Comparison of ENCODE assay signal across 10 cellular contexts in the genomic region with DNA sequence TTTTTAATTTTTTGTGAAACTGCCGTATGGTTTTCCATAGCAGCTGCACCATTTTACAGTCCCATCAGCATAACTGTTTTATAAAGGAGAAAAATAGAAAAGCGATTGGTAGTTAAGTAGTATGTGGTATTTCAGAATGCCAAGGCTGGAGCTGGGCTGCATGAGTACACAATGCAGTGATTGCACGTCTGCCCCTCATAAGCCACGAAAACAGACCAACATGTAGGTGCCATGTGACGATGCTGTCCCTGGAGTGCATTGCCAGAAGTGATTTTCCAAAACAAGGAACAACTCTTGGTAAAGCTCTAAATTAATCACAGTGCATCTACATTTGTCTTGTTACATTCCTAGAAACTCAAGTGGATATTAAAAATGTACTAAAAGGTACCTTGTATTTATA.
"Had no signal": no experiment of that assay in that cellular context is flagged by ENCODE, and none has a peak within 500 bp of the region (broad histone marks: within the 10 kb centered on the region; RNA-seq: fewer than 3 reads in every experiment).

No MANE protein-coding gene starts in this region.

- H3K9me3 Mint-ChIP-seq: IgD-negative memory B cell had no signal

- DNase-seq: IMR-90, Karpas-422, KBM-7, KG1 had no signal

- H3K27ac ChIP-seq: HL-60, KMS-11 had no signal

- H3K9ac ChIP-seq: KMS-11 had no signal

- H3K4me3 ChIP-seq: K562 had no signal

- H3K4me3 Mint-ChIP-seq: IgD-negative memory B cell had no signal

- FAIRE-seq: HepG2, HTR-8/SVneo, K562 had no signal

- ATAC-seq: HepG2, K562 had no signal

- H3K4me2 ChIP-seq: KMS-11 had no signal

- H3K27ac Mint-ChIP-seq: IgD-negative memory B cell had no signal
